ENCODE assay signal across 1 cellular context in the genomic region with DNA sequence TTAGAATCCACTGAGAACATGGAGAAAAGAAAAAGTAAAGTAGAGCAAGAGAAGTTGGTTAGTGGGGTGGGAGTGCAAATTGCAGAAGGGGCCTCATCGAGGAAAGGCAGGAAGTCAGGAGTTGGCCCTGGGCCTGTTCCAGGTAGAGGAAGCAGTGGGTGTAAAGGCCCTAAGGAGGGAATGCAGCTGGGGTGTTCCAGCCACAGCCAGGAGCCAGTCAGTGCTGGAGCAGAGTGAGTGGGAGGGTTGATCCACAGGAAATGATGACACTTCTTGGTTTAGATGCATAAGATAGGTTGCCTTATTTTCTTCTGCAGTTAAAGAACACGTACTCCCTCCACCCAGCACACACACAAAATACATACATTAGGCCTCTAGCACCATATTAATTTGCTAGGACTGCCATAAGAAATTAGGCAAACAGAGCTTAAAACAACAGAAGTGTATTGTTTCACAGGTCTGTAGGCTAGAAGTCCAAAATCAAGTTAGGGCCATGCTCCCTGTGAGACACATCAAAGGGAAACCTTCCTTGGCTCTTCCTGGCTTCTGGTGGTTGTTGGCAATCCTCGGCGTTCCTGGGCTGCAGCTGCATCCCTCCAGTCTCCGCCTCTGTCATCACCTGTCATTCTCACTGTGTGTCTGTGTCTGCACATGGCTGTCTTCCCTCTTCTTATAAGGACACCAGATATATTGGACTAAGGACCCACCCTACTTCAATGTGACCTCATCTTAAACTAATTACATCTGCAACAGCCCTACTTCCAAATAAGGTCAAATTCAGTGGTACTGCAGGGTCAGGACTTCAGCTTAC.
A peak's percentile ranks its signal among the peaks of the same experiment; 100 is the strongest.
TF ChIP-seq lines count a peak whose summit lies in the region.

No MANE protein-coding gene starts in this region.

TF ChIP-seq in K562, 482 proteins besides CTCF, POLR2A, EP300 and RAD21 (continued from another document):
- TF ChIP-seq, protein P1, sequence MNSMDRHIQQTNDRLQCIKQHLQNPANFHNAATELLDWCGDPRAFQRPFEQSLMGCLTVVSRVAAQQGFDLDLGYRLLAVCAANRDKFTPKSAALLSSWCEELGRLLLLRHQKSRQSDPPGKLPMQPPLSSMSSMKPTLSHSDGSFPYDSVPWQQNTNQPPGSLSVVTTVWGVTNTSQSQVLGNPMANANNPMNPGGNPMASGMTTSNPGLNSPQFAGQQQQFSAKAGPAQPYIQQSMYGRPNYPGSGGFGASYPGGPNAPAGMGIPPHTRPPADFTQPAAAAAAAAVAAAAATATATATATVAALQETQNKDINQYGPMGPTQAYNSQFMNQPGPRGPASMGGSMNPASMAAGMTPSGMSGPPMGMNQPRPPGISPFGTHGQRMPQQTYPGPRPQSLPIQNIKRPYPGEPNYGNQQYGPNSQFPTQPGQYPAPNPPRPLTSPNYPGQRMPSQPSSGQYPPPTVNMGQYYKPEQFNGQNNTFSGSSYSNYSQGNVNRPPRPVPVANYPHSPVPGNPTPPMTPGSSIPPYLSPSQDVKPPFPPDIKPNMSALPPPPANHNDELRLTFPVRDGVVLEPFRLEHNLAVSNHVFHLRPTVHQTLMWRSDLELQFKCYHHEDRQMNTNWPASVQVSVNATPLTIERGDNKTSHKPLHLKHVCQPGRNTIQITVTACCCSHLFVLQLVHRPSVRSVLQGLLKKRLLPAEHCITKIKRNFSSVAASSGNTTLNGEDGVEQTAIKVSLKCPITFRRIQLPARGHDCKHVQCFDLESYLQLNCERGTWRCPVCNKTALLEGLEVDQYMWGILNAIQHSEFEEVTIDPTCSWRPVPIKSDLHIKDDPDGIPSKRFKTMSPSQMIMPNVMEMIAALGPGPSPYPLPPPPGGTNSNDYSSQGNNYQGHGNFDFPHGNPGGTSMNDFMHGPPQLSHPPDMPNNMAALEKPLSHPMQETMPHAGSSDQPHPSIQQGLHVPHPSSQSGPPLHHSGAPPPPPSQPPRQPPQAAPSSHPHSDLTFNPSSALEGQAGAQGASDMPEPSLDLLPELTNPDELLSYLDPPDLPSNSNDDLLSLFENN (IDR thresholded peaks at IDR 0.05; ENCODE audit: low read depth in 2 of 2, low read length in 2 of 2): no peak
- TF ChIP-seq DIDO1 (tag; IDR thresholded peaks at IDR 0.05; ENCODE audit: low read depth) (0 out of 2 replicates have a peak, but pooled peaks have one; percentile 23), TRIM24 (IDR thresholded peaks at IDR 0.05) (no peak), MAFK (IDR thresholded peaks at IDR 0.05; ENCODE audit: low read length) (no peak), FOXM1 (IDR thresholded peaks at IDR 0.05; ENCODE audit: low read depth) (no peak), FOXM1 (CRISPR knock-in tag; IDR thresholded peaks at IDR 0.05; ENCODE audit: low read depth) (no peak), POLR3G (IDR thresholded peaks at IDR 0.05; ENCODE audit: extremely low read depth, insufficient read length, insufficient replicate concordance) (no peak), KDM5B (IDR thresholded peaks at IDR 0.05; ENCODE audit: insufficient replicate concordance, low read depth, low read length) (no peak), EGR1 (conservative IDR thresholded peaks at IDR 0.05) (peak; percentile 63), ZNF239 (CRISPR knock-in tag; IDR thresholded peaks at IDR 0.05) (peak; percentile 85), POLR2H (tag; IDR thresholded peaks at IDR 0.05; ENCODE audit: low read depth) (peak; percentile 74), ZNF324 (CRISPR knock-in tag; IDR thresholded peaks at IDR 0.05) (no peak), YY1 (IDR thresholded peaks at IDR 0.05; ENCODE audit: borderline replicate concordance in 1 of 3, control insufficient read depth in 1 of 3, extremely low read depth in 1 of 3, insufficient read depth in 3 of 3, insufficient read length in 1 of 3, insufficient replicate concordance in 2 of 3, low read depth in 1 of 3, low read length in 2 of 3) (no peak), TEAD2 (tag; IDR thresholded peaks at IDR 0.05) (no peak), RFX1 (IDR thresholded peaks at IDR 0.05) (no peak), KAT7 (CRISPR knock-in tag; IDR thresholded peaks at IDR 0.05; ENCODE audit: borderline replicate concordance) (no peak), RBM14 (IDR thresholded peaks at IDR 0.05; ENCODE audit: borderline replicate concordance, insufficient read depth, low read depth, low read length) (no peak), ATF7 (IDR thresholded peaks at IDR 0.05) (peak; percentile 56; the same call in 1 of the 2 replicates), TBL1XR1 (IDR thresholded peaks at IDR 0.05; ENCODE audit: low read length in 2 of 2) (no peak), TGIF2 (CRISPR knock-in tag; IDR thresholded peaks at IDR 0.05) (no peak), PURB (CRISPR knock-in tag; IDR thresholded peaks at IDR 0.05; ENCODE audit: low read depth) (no peak), CREM (IDR thresholded peaks at IDR 0.05; ENCODE audit: low read depth) (peak; percentile 66), ZFPM2 (CRISPR knock-in tag; IDR thresholded peaks at IDR 0.05) (0 out of 2 replicates have a peak, but pooled peaks have one; percentile 24), LCOR (CRISPR knock-in tag; IDR thresholded peaks at IDR 0.05) (no peak)
- TF ChIP-seq, protein P2, sequence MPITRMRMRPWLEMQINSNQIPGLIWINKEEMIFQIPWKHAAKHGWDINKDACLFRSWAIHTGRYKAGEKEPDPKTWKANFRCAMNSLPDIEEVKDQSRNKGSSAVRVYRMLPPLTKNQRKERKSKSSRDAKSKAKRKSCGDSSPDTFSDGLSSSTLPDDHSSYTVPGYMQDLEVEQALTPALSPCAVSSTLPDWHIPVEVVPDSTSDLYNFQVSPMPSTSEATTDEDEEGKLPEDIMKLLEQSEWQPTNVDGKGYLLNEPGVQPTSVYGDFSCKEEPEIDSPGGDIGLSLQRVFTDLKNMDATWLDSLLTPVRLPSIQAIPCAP (CRISPR knock-in tag; IDR thresholded peaks at IDR 0.05; ENCODE audit: borderline replicate concordance): no peak
- TF ChIP-seq, protein P3, sequence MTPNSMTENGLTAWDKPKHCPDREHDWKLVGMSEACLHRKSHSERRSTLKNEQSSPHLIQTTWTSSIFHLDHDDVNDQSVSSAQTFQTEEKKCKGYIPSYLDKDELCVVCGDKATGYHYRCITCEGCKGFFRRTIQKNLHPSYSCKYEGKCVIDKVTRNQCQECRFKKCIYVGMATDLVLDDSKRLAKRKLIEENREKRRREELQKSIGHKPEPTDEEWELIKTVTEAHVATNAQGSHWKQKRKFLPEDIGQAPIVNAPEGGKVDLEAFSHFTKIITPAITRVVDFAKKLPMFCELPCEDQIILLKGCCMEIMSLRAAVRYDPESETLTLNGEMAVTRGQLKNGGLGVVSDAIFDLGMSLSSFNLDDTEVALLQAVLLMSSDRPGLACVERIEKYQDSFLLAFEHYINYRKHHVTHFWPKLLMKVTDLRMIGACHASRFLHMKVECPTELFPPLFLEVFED (CRISPR knock-in tag; conservative IDR thresholded peaks at IDR 0.05): 0 out of 2 replicates have a peak, but pooled peaks have one; percentile 8
- TF ChIP-seq, protein P4, sequence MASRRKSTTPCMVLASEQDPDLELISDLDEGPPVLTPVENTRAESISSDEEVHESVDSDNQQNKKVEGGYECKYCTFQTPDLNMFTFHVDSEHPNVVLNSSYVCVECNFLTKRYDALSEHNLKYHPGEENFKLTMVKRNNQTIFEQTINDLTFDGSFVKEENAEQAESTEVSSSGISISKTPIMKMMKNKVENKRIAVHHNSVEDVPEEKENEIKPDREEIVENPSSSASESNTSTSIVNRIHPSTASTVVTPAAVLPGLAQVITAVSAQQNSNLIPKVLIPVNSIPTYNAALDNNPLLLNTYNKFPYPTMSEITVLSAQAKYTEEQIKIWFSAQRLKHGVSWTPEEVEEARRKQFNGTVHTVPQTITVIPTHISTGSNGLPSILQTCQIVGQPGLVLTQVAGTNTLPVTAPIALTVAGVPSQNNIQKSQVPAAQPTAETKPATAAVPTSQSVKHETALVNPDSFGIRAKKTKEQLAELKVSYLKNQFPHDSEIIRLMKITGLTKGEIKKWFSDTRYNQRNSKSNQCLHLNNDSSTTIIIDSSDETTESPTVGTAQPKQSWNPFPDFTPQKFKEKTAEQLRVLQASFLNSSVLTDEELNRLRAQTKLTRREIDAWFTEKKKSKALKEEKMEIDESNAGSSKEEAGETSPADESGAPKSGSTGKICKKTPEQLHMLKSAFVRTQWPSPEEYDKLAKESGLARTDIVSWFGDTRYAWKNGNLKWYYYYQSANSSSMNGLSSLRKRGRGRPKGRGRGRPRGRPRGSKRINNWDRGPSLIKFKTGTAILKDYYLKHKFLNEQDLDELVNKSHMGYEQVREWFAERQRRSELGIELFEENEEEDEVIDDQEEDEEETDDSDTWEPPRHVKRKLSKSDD (conservative IDR thresholded peaks at IDR 0.05; ENCODE audit: low read length): no peak
- TF ChIP-seq, protein P5, sequence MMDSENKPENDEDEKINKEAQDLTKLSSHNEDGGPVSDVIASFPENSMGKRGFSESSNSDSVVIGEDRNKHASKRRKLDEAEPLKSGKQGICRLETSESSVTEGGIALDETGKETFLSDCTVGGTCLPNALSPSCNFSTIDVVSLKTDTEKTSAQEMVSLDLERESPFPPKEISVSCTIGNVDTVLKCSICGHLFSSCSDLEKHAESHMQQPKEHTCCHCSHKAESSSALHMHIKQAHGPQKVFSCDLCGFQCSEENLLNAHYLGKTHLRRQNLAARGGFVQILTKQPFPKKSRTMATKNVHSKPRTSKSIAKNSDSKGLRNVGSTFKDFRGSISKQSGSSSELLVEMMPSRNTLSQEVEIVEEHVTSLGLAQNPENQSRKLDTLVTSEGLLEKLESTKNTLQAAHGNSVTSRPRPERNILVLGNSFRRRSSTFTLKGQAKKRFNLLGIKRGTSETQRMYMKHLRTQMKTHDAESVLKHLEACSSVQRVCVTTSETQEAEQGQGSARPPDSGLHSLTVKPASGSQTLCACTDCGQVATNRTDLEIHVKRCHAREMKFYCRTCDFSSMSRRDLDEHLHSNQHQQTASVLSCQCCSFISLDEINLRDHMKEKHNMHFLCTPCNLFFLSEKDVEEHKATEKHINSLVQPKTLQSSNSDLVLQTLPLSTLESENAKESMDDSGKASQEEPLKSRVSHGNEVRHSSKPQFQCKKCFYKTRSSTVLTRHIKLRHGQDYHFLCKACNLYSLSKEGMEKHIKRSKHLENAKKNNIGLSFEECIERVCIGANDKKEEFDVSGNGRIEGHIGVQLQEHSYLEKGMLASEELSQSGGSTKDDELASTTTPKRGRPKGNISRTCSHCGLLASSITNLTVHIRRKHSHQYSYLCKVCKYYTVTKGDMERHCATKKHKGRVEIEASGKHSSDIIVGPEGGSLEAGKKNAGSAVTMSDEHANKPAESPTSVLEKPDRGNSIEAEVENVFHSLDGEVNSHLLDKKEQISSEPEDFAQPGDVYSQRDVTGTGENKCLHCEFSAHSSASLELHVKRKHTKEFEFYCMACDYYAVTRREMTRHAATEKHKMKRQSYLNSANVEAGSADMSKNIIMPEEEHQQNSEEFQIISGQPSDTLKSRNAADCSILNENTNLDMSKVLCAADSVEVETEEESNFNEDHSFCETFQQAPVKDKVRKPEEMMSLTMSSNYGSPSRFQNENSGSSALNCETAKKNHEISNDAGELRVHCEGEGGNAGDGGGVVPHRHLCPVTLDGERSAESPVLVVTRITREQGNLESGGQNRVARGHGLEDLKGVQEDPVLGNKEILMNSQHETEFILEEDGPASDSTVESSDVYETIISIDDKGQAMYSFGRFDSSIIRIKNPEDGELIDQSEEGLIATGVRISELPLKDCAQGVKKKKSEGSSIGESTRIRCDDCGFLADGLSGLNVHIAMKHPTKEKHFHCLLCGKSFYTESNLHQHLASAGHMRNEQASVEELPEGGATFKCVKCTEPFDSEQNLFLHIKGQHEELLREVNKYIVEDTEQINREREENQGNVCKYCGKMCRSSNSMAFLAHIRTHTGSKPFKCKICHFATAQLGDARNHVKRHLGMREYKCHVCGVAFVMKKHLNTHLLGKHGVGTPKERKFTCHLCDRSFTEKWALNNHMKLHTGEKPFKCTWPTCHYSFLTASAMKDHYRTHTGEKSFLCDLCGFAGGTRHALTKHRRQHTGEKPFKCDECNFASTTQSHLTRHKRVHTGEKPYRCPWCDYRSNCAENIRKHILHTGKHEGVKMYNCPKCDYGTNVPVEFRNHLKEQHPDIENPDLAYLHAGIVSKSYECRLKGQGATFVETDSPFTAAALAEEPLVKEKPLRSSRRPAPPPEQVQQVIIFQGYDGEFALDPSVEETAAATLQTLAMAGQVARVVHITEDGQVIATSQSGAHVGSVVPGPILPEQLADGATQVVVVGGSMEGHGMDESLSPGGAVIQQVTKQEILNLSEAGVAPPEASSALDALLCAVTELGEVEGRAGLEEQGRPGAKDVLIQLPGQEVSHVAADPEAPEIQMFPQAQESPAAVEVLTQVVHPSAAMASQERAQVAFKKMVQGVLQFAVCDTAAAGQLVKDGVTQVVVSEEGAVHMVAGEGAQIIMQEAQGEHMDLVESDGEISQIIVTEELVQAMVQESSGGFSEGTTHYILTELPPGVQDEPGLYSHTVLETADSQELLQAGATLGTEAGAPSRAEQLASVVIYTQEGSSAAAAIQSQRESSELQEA (IDR thresholded peaks at IDR 0.05; ENCODE audit: low read depth): no peak
